In the genomic region with DNA sequence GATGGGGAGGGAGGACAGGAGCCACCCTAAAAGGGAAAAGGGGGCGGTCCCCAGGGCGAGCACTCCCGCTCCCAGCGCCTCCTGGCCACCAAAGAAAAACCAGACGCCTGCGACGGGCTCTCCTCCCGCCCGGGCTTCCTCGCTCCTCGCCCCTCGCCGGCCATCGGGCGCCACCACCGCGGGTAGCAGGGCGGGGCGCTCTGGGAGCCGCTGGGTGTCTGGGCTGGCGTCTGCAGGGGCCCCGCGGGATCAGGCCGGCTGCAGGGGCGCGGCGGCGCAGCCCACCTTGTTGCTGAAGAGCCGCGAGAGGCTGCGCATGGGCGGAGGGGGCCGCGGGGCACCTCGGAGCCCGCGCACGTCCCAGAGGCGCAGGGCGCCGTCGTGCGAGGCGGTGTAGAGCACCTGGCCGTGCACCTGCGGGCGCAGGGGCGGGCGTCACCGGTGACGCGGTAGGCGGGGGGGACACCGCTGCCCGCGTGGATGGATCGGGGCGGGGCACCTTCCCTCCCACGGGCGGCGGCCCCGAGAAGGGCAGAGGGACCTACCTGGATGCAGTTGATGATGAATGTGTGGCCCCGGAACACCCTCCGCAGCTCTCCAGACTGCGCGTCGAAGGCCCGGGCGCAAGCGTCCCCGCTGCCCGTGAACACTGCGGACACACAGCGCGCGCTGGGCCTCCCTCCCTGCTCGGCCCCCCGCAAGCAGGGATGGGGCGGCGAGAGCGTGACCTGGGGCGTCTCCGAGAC, we compare ENCODE assay signal across 8 cellular contexts. TPM values are rescaled to one million over a fixed set of nuclear protein-coding genes. Genes with fewer than 3 reads are reported as not detected.
DNase-seq lines count a peak whose midpoint lies in the region; ATAC-seq and TF ChIP-seq lines count a peak whose summit lies in the region.

No MANE protein-coding gene starts in this region.

- H3K9me3 Mint-ChIP-seq in CD4-positive, CD25-positive, alpha-beta regulatory T cell = no peaks in the 10 kb centered on the region
- H3K9me3 Mint-ChIP-seq in IgD-negative memory B cell (no peaks in the 10 kb centered on the region), memory B cell (no peaks in the 10 kb centered on the region)
- H3K9me3 Mint-ChIP-seq in activated naive CD4-positive, alpha-beta T cell treated with anti-CD3 and anti-CD28 coated beads, Interleukin-2, amount 10 ng/mL, durations not matched to agents 7 days and 5 days = no peaks in the 10 kb centered on the region

- TF ChIP-seq CTCF in vagina (IDR thresholded peaks at IDR 0.05) = no peak

- H3K4me1 ChIP-seq in CD4-positive, CD25-positive, alpha-beta regulatory T cell (ENCODE audit: control insufficient read depth, insufficient read depth, low read length, poor library complexity, severe bottlenecking) = peaks cover 19% of the 10 kb centered on the region
- H3K4me1 ChIP-seq in vagina = peaks cover 22% of the 10 kb centered on the region

- peaks cover 27% of the 10 kb centered on the region for H3K27me3 Mint-ChIP-seq in CD4-positive, CD25-positive, alpha-beta regulatory T cell
- H3K27me3 Mint-ChIP-seq in IgD-negative memory B cell (peaks cover 16% of the 10 kb centered on the region), memory B cell (peaks cover 6% of the 10 kb centered on the region)
- H3K27me3 Mint-ChIP-seq in activated naive CD4-positive, alpha-beta T cell treated with anti-CD3 and anti-CD28 coated beads, Interleukin-2, amount 10 ng/mL, durations not matched to agents 7 days and 5 days = peaks cover 72% of the 10 kb centered on the region

- peaks cover 14% of the 10 kb centered on the region for H3K36me3 Mint-ChIP-seq in CD4-positive, CD25-positive, alpha-beta regulatory T cell
- peaks cover 10% of the 10 kb centered on the region for H3K36me3 Mint-ChIP-seq in IgD-negative memory B cell
- H3K36me3 Mint-ChIP-seq in activated naive CD4-positive, alpha-beta T cell treated with anti-CD3 and anti-CD28 coated beads, Interleukin-2, amount 10 ng/mL, durations not matched to agents 7 days and 5 days = peaks cover 19% of the 10 kb centered on the region
- peaks cover 14% of the 10 kb centered on the region for H3K36me3 Mint-ChIP-seq in memory B cell

- peaks cover 11% of the 10 kb centered on the region for H3K27me3 ChIP-seq in CD4-positive, CD25-positive, alpha-beta regulatory T cell (ENCODE audit: control insufficient read depth, insufficient read depth, low read length)
- H3K27me3 ChIP-seq in vagina = no peaks in the 10 kb centered on the region

- peak; percentile 10 to 33 (median 32) for DNase-seq in CD4-positive, CD25-positive, alpha-beta regulatory T cell
- peak; percentile 52 for DNase-seq in activated naive CD4-positive, alpha-beta T cell treated with anti-CD3 and anti-CD28 coated beads, Interleukin-2, amount 10 ng/mL, durations not matched to agents 7 days and 5 days
- peak; percentile 72 to 75 for DNase-seq in memory B cell (ENCODE audit: low spot score in 2 of 2)
- no peak for DNase-seq in vagina (ENCODE audit: extremely low spot score in 2 of 2)
- DNase-seq in KBM-7 = no peak

- no peak overlapping the region for H3K27ac ChIP-seq in CD4-positive, CD25-positive, alpha-beta regulatory T cell (ENCODE audit: insufficient read depth, low read length, poor library complexity, severe bottlenecking)
- no peak overlapping the region for H3K27ac ChIP-seq in vagina

- in situ Hi-C loops in KBM-7 (cut with MboI; ENCODE audit: low pct_unique_long_range_greater_than_20kb, low sequenced_read_pairs) = no loop called here

- intact Hi-C loops in vagina (cut with DNase I) = no loop called here

- H3K9me3 ChIP-seq in CD4-positive, CD25-positive, alpha-beta regulatory T cell (ENCODE audit: control insufficient read depth in 2 of 2, low read length in 2 of 2) = no peaks in the 10 kb centered on the region
- no peaks in the 10 kb centered on the region for H3K9me3 ChIP-seq in vagina

- H3K4me1 Mint-ChIP-seq in CD4-positive, CD25-positive, alpha-beta regulatory T cell = peaks cover 0 to 12% (median 6%) of the 10 kb centered on the region in 4 donors
- H3K4me1 Mint-ChIP-seq in IgD-negative memory B cell (peaks cover 7 to 20% (median 9%) of the 10 kb centered on the region in 3 donors), memory B cell (peaks cover 11% of the 10 kb centered on the region)
- peaks cover 11% of the 10 kb centered on the region for H3K4me1 Mint-ChIP-seq in activated naive CD4-positive, alpha-beta T cell treated with anti-CD3 and anti-CD28 coated beads, Interleukin-2, amount 10 ng/mL, durations not matched to agents 7 days and 5 days

- H3K4me3 ChIP-seq in CD4-positive, CD25-positive, alpha-beta regulatory T cell (ENCODE audit: low read depth, low read length) = no peak overlapping the region
- H3K4me3 ChIP-seq in vagina = peak overlapping the region; percentile 26 to 39

- no peak for TF ChIP-seq POLR2A in vagina (IDR thresholded peaks at IDR 0.05)

- CTCF ChIA-PET in activated naive CD4-positive, alpha-beta T cell treated with anti-CD3 and anti-CD28 coated beads, Interleukin-2, amount 10 ng/mL, durations not matched to agents 7 days and 5 days (lab: Charles Lee) = interaction anchor here (0.6 kb wide), 1 partner anchor 129 kb away, joined by 3 read pairs; no protein-coding TSS in a partner anchor

- no peak overlapping the region for H3K4me3 Mint-ChIP-seq in CD4-positive, CD25-positive, alpha-beta regulatory T cell
- H3K4me3 Mint-ChIP-seq in IgD-negative memory B cell (peak overlapping the region; percentile 79 to 92 (median 90)), memory B cell (peak overlapping the region; percentile 83)
- no peak overlapping the region for H3K4me3 Mint-ChIP-seq in activated naive CD4-positive, alpha-beta T cell treated with anti-CD3 and anti-CD28 coated beads, Interleukin-2, amount 10 ng/mL, durations not matched to agents 7 days and 5 days

- no peak overlapping the region for H3K27ac Mint-ChIP-seq in CD4-positive, CD25-positive, alpha-beta regulatory T cell
- H3K27ac Mint-ChIP-seq in IgD-negative memory B cell (peak overlapping the region in 2 of 3 donors; percentile 96 to 97), memory B cell (peak overlapping the region; percentile 95)
- H3K27ac Mint-ChIP-seq in activated naive CD4-positive, alpha-beta T cell treated with anti-CD3 and anti-CD28 coated beads, Interleukin-2, amount 10 ng/mL, durations not matched to agents 7 days and 5 days = no peak overlapping the region

- peaks cover 17% of the 10 kb centered on the region for H3K36me3 ChIP-seq in CD4-positive, CD25-positive, alpha-beta regulatory T cell (ENCODE audit: control insufficient read depth, insufficient read depth, low read length)
- peaks cover 0 to 13% of the 10 kb centered on the region in 2 donors for H3K36me3 ChIP-seq in vagina

- ATAC-seq in CD4-positive, CD25-positive, alpha-beta regulatory T cell (ENCODE audit: low read depth in 2 of 2) = peak; percentile 49 to 50
- ATAC-seq in memory B cell (ENCODE audit: low read depth) (peak; percentile 79), GM18511 (IDR thresholded peaks at IDR 0.05; ENCODE audit: unreplicated experiment) (no peak), HG02623 (IDR thresholded peaks at IDR 0.05; ENCODE audit: unreplicated experiment) (no peak)

RNA-seq across cellular contexts. Expression of a gene that starts 28.3 kb away (rescaled TPM):
- total RNA-seq in CD4-positive, CD25-positive, alpha-beta regulatory T cell = 4.8 TPM
- polyA plus RNA-seq in CD4-positive, CD25-positive, alpha-beta regulatory T cell = under 1 TPM in 3 of 4 donors, not detected in 1; 0.15 to 0.71 (median 0.31) TPM
- 0.54 TPM for polyA plus RNA-seq in IgD-negative memory B cell
- 19.4 TPM for total RNA-seq in vagina

RNA-seq across cellular contexts. Expression of a gene that starts 39.9 kb away (rescaled TPM):
- 65.2 TPM for total RNA-seq in CD4-positive, CD25-positive, alpha-beta regulatory T cell
- polyA plus RNA-seq in CD4-positive, CD25-positive, alpha-beta regulatory T cell = 10 to 100 TPM; 51.0 to 65.0 (median 52.8) TPM
- polyA plus RNA-seq in IgD-negative memory B cell = 82.8 TPM
- total RNA-seq in vagina = 46.2 TPM

RNA-seq across cellular contexts. Expression of a gene that starts 58.4 kb away (rescaled TPM):
- 0.39 TPM for total RNA-seq in CD4-positive, CD25-positive, alpha-beta regulatory T cell
- under 1 TPM in 3 of 4 donors, not detected in 1; 0.30 to 0.39 (median 0.38) TPM for polyA plus RNA-seq in CD4-positive, CD25-positive, alpha-beta regulatory T cell
- not detected for polyA plus RNA-seq in IgD-negative memory B cell
- not detected for total RNA-seq in vagina

Comparison
In these comparisons a context has a peak if more than half of its experiments do, and no peak if none do; other contexts are left out.
1. ATAC-seq: peak in CD4-positive, CD25-positive, alpha-beta regulatory T cell (2 of 2) and memory B cell (single experiment); none in GM18511 (single experiment) and HG02623 (single experiment).
2. DNase-seq: peak in CD4-positive, CD25-positive, alpha-beta regulatory T cell (3 of 3), activated naive CD4-positive, alpha-beta T cell treated with anti-CD3 and anti-CD28 coated beads, Interleukin-2, amount 10 ng/mL, durations not matched to agents 7 days and 5 days (single experiment) and memory B cell (2 of 2); none in vagina (0 of 2) and KBM-7 (single experiment).
3. H3K27ac Mint-ChIP-seq: peak in IgD-negative memory B cell (2 of 3) and memory B cell (single experiment); none in CD4-positive, CD25-positive, alpha-beta regulatory T cell (0 of 3) and activated naive CD4-positive, alpha-beta T cell treated with anti-CD3 and anti-CD28 coated beads, Interleukin-2, amount 10 ng/mL, durations not matched to agents 7 days and 5 days (single experiment).
4. H3K4me3 Mint-ChIP-seq: peak in IgD-negative memory B cell (4 of 4) and memory B cell (single experiment); none in CD4-positive, CD25-positive, alpha-beta regulatory T cell (0 of 4) and activated naive CD4-positive, alpha-beta T cell treated with anti-CD3 and anti-CD28 coated beads, Interleukin-2, amount 10 ng/mL, durations not matched to agents 7 days and 5 days (single experiment).